ENCODE assay signal across 10 cellular contexts in the genomic region with DNA sequence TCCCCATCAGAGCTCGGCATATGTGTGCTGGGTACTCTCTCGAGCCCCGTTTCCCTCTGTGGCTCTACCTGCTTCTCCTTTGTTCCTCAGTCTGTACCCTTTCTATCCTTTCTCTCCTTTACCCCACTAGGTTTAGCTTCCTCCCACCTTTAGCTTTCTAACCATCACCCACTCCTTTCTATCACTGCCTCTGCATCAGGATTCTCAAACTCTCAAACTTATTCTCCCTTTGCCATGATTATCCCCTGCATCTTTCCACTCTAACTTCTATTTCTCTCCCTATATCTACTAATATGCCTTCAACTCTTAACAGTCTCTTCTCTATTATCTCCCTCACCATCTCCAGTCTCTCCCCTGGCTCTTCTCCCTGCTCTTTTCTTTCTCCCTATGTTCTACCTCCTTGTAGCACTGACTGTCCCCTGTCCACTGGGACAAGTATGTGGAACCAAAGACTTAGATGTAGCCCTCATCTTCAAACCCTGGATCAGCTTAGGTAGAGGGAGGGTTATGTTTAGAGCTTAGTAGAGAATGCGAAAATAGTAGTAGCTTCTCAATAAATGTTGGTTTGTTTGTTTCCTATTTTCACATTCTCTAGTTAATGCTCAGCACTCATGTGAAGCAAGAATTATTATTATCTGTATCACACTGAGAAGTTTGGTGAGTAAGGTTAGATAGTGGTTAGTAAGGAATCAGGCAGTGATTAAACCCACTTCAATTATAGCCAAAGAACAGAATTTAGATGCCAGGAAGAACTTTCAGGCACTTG. TPM values are rescaled to one million over a fixed set of nuclear protein-coding genes. Genes with fewer than 3 reads are reported as not detected.
DNase-seq lines count a peak whose midpoint lies in the region; ATAC-seq and TF ChIP-seq lines count a peak whose summit lies in the region.
"Had no signal": no experiment of that assay in that cellular context is flagged by ENCODE, and none has a peak within 500 bp of the region (broad histone marks: within the 10 kb centered on the region; RNA-seq: fewer than 3 reads in every experiment).

No MANE protein-coding gene starts in this region.

- H3K27me3 Mint-ChIP-seq in WTC11 (ENCODE audit: low read depth), result no peaks in the 10 kb centered on the region
- H3K27me3 Mint-ChIP-seq in naive thymus-derived CD8-positive, alpha-beta T cell, result no peaks in the 10 kb centered on the region

- no peak overlapping the region for H3K9ac ChIP-seq in mammary epithelial cell (ENCODE audit: insufficient read depth, low read length)

- CTCF ChIA-PET in WTC11 (lab: Charles Lee), result interaction anchor here (0.6 to 5.0 kb wide), 13 partner anchors 9 to 520 kb away, joined by 3 to 50 read pairs (median 3); partner anchors contain the start of genes CD63, ORMDL2 and SARNP
- CTCF ChIA-PET in mammary epithelial cell (lab: Charles Lee; ENCODE audit: low non-redundant PET), result no interaction called here

- dilution Hi-C loops in mammary epithelial cell (cut with HindIII; ENCODE audit: low sequenced_read_pairs), result no loop called here

- H3K27ac ChIP-seq in DOHH2 (ENCODE audit: low read depth, low read length) (0 out of 2 replicates have a peak overlapping the region, but pooled peaks have one; percentile 10), mammary epithelial cell (ENCODE audit: insufficient read depth, low read depth, low read length) (no peak overlapping the region)

- POLR2A ChIA-PET in WTC11 (lab: Charles Lee), result interaction anchor here (0.5 to 1.6 kb wide), 7 partner anchors 11 to 261 kb away, joined by 3 to 4 read pairs (median 3); no protein-coding TSS in a partner anchor
- POLR2A ChIA-PET in naive thymus-derived CD8-positive, alpha-beta T cell (lab: Charles Lee), result interaction anchor here (0.6 to 1.2 kb wide), 6 partner anchors 8 to 473 kb away, joined by 3 to 7 read pairs (median 4); no protein-coding TSS in a partner anchor

- peaks cover 19% of the 10 kb centered on the region for H3K79me2 ChIP-seq in DOHH2 (ENCODE audit: control insufficient read depth, low read length)
- H3K79me2 ChIP-seq in mammary epithelial cell (ENCODE audit: insufficient read depth, low read length), result peaks cover 3% of the 10 kb centered on the region

- DNase-seq in WTC11 (ENCODE audit: low spot score) (no peak), DMS153 (lab: John Stamatoyannopoulos, UW) (no peak), NCI-H2081 (lab: John Stamatoyannopoulos, UW) (no peak), mammary epithelial cell (no peak)
- DNase-seq in naive thymus-derived CD8-positive, alpha-beta T cell, result no peak
- DNase-seq: gastrocnemius medialis, Peyer's patch, small intestine, tibial artery had no signal

- no peaks in the 10 kb centered on the region for H3K9me2 ChIP-seq in DOHH2 (replicated peaks; ENCODE audit: control insufficient read depth, low read length)

- TF ChIP-seq CTCF in DOHH2 (IDR thresholded peaks at IDR 0.05; ENCODE audit: low read depth, low read length, poor library complexity, severe bottlenecking) (no peak), WTC11 (IDR thresholded peaks at IDR 0.05) (no peak), mammary epithelial cell (conservative IDR thresholded peaks at IDR 0.05 in 1 of 2, IDR thresholded peaks at IDR 0.05 in 1 of 2; ENCODE audit: extremely low read depth in 1 of 2, insufficient read depth in 1 of 2, low read depth in 1 of 2, low read length in 2 of 2) (no peak)

- H3K9me3 Mint-ChIP-seq in WTC11, result no peaks in the 10 kb centered on the region
- H3K9me3 Mint-ChIP-seq in naive thymus-derived CD8-positive, alpha-beta T cell, result no peaks in the 10 kb centered on the region

- peaks cover 72% of the 10 kb centered on the region for H3K4me1 Mint-ChIP-seq in WTC11
- peaks cover 29 to 45% (median 34%) of the 10 kb centered on the region in 4 donors for H3K4me1 Mint-ChIP-seq in naive thymus-derived CD8-positive, alpha-beta T cell

- peak overlapping the region; percentile 96 for H3K4me3 ChIP-seq in DOHH2 (ENCODE audit: low read length)
- H3K4me3 ChIP-seq in mammary epithelial cell (replicated peaks in 1 of 3; ENCODE audit: insufficient read depth in 1 of 3, low read depth in 2 of 3, low read length in 3 of 3), result no peak overlapping the region
- H3K4me3 ChIP-seq: tibial artery had no signal

- intact Hi-C loops in mammary epithelial cell (cut with micrococcal nuclease), result no loop called here

- H3K36me3 ChIP-seq in DOHH2 (ENCODE audit: control insufficient read depth, low read length) (peaks cover 25% of the 10 kb centered on the region), mammary epithelial cell (ENCODE audit: insufficient read depth, low read length) (peaks cover under 1% of the 10 kb centered on the region)

- peaks cover 47% of the 10 kb centered on the region for H3K4me1 ChIP-seq in DOHH2 (ENCODE audit: control insufficient read depth, low read length)
- H3K4me1 ChIP-seq in mammary epithelial cell (ENCODE audit: insufficient read depth, low read length), result peaks cover 6% of the 10 kb centered on the region

- H3K27me3 ChIP-seq in DOHH2 (ENCODE audit: control insufficient read depth, low read length), result peaks cover 4% of the 10 kb centered on the region; the same call in 1 of the 2 replicates
- no peaks in the 10 kb centered on the region for H3K27me3 ChIP-seq in mammary epithelial cell (ENCODE audit: insufficient read depth, low read length)
- H3K27me3 ChIP-seq: tibial artery had no signal

- H4K20me1 ChIP-seq in DOHH2 (ENCODE audit: control insufficient read depth, insufficient read depth, low read depth, low read length) (0 out of 2 replicates have a peak, but pooled peaks cover 13% of the 10 kb centered on the region), mammary epithelial cell (ENCODE audit: insufficient read depth, low read length) (no peaks in the 10 kb centered on the region)

- WGBS in mammary epithelial cell (ENCODE audit: low coverage, missing lambda C conversion rate), result 94% methylated on average over 1 of the region's 4 CpGs

- H3K4me2 ChIP-seq in DOHH2 (ENCODE audit: low read length) (peak overlapping the region; percentile 79), mammary epithelial cell (ENCODE audit: insufficient read depth, low read depth, low read length) (no peak overlapping the region)

- no peak for ATAC-seq in WTC11
- no peak for ATAC-seq in naive thymus-derived CD8-positive, alpha-beta T cell
- ATAC-seq: gastrocnemius medialis had no signal

- H3K9me3 ChIP-seq in DOHH2 (ENCODE audit: control insufficient read depth, insufficient read depth, low read length) (no peaks in the 10 kb centered on the region), mammary epithelial cell (replicated peaks; ENCODE audit: insufficient read depth, low read length) (no peaks in the 10 kb centered on the region)
- H3K9me3 ChIP-seq: gastrocnemius medialis, Peyer's patch, tibial artery had no signal

- peaks cover 9% of the 10 kb centered on the region; the same call in 1 of the 2 replicates for H3F3A ChIP-seq in DOHH2 (ENCODE audit: control insufficient read depth, insufficient read depth)

- no peak overlapping the region for H2AFZ ChIP-seq in mammary epithelial cell (ENCODE audit: low read depth, low read length)

- no TSS peak for BruUV-seq in mammary epithelial cell (replicated peaks; lab: Mats Ljungman, UMichigan)

- in situ Hi-C loops in mammary epithelial cell (cut with MboI; ENCODE audit: low sequenced_read_pairs in 2 of 2), result loop anchor here (25.0 kb wide), 2 partner anchors 341 to 466 kb away; partner anchors contain the start of genes ERBB3 (in 1 of the 2), NABP2 (in 1 of the 2) and RNF41 (in 1 of the 2)

- peak overlapping the region; percentile 77 for H3K27ac Mint-ChIP-seq in WTC11
- peak overlapping the region; percentile 71 to 87 (median 82) for H3K27ac Mint-ChIP-seq in naive thymus-derived CD8-positive, alpha-beta T cell

- H3K4me3 Mint-ChIP-seq in WTC11, result peak overlapping the region; percentile 66
- H3K4me3 Mint-ChIP-seq in naive thymus-derived CD8-positive, alpha-beta T cell, result peak overlapping the region; percentile 6 to 84 (median 64)

- H3K36me3 Mint-ChIP-seq in WTC11, result peaks cover 39% of the 10 kb centered on the region
- H3K36me3 Mint-ChIP-seq in naive thymus-derived CD8-positive, alpha-beta T cell, result peaks cover 0 to 18% (median 0%) of the 10 kb centered on the region in 3 donors

TF ChIP-seq in WTC11, 78 proteins besides CTCF, POLR2A, EP300 and RAD21 (continues in another document):
- TF ChIP-seq FOXP1 (CRISPR knock-in tag; IDR thresholded peaks at IDR 0.05; ENCODE audit: borderline replicate concordance) (no peak), NFE2L1 (CRISPR knock-in tag; IDR thresholded peaks at IDR 0.05) (no peak), SMAD4 (CRISPR knock-in tag; IDR thresholded peaks at IDR 0.05) (no peak)

RNA-seq across cellular contexts. Expression of gene GDF11, which starts 3.4 kb away (rescaled TPM):
- total RNA-seq in WTC11 (2021) (16.9 to 20.7 TPM (median 19.6 TPM) in 3 replicates), mammary epithelial cell (10 to 100 TPM in 1 of 2 donors, 1 to 10 TPM in 1; 2.2 to 11.1 TPM)
- total RNA-seq in naive thymus-derived CD8-positive, alpha-beta T cell, result 1 to 10 TPM; 5.8 to 7.7 TPM
- 1 to 10 TPM in 1 of 3 donors, under 1 TPM in 2; 0.82 to 1.5 (median 0.99) TPM for polyA plus RNA-seq in naive thymus-derived CD8-positive, alpha-beta T cell
- 8.1 TPM for polyA plus RNA-seq in mammary epithelial cell
- polyA minus RNA-seq in mammary epithelial cell, result 7.4 TPM

RNA-seq across cellular contexts. Expression of gene CD63, which starts 17.5 kb away (rescaled TPM):
- total RNA-seq in WTC11 (2021), result 409 to 419 TPM (median 414 TPM) in 3 replicates
- total RNA-seq in naive thymus-derived CD8-positive, alpha-beta T cell, result 10 to 100 TPM; 41.0 to 46.5 TPM
- polyA plus RNA-seq in naive thymus-derived CD8-positive, alpha-beta T cell, result 100 to 1,000 TPM; 119 to 412 (median 135) TPM
- total RNA-seq in mammary epithelial cell, result 100 to 1,000 TPM; 552 to 814 TPM
- polyA plus RNA-seq in mammary epithelial cell, result 822 TPM
- polyA minus RNA-seq in mammary epithelial cell, result 467 TPM

RNA-seq across cellular contexts. Expression of gene RDH5, which starts 26.1 kb away (rescaled TPM):
- total RNA-seq in WTC11 (2021) (3.0 to 5.8 TPM (median 3.5 TPM) in 3 replicates), mammary epithelial cell (1 to 10 TPM; 2.5 to 4.4 TPM)
- total RNA-seq in naive thymus-derived CD8-positive, alpha-beta T cell, result 10 to 100 TPM; 28.8 to 30.4 TPM
- 1 to 10 TPM in 2 of 3 donors, not detected in 1; 1.0 to 1.4 TPM for polyA plus RNA-seq in naive thymus-derived CD8-positive, alpha-beta T cell
- polyA plus RNA-seq in mammary epithelial cell, result 2.1 TPM
- polyA minus RNA-seq in mammary epithelial cell, result 3.1 TPM

RNA-seq across cellular contexts. Expression of gene BLOC1S1, which starts 30.5 kb away (rescaled TPM):
- total RNA-seq in WTC11 (2021), result 81.9 to 97.1 TPM (median 95.1 TPM) in 3 replicates
- total RNA-seq in naive thymus-derived CD8-positive, alpha-beta T cell, result 10 to 100 TPM; 62.9 to 65.7 TPM
- 100 to 1,000 TPM in 2 of 3 donors, 10 to 100 TPM in 1; 84.3 to 133 (median 117) TPM for polyA plus RNA-seq in naive thymus-derived CD8-positive, alpha-beta T cell
- 10 to 100 TPM; 29.7 to 71.0 TPM for total RNA-seq in mammary epithelial cell
- 123 TPM for polyA plus RNA-seq in mammary epithelial cell
- polyA minus RNA-seq in mammary epithelial cell, result 42.0 TPM

RNA-seq across cellular contexts. Expression of gene ITGA7, which starts 38.6 kb away (rescaled TPM):
- total RNA-seq in WTC11 (2021), result 77.8 to 96.2 TPM (median 80.4 TPM) in 3 replicates
- 1 to 10 TPM; 5.2 to 7.0 TPM for total RNA-seq in naive thymus-derived CD8-positive, alpha-beta T cell
- polyA plus RNA-seq in naive thymus-derived CD8-positive, alpha-beta T cell, result 1 to 10 TPM in 2 of 3 donors, not detected in 1; 1.5 to 1.7 TPM
- total RNA-seq in mammary epithelial cell, result 1 to 10 TPM in 1 of 2 donors, under 1 TPM in 1; 0.33 to 2.1 TPM
- polyA plus RNA-seq in mammary epithelial cell, result 0.28 TPM
- not detected for polyA minus RNA-seq in mammary epithelial cell
